8 cellular contexts compared by ENCODE assay signal in the genomic region with DNA sequence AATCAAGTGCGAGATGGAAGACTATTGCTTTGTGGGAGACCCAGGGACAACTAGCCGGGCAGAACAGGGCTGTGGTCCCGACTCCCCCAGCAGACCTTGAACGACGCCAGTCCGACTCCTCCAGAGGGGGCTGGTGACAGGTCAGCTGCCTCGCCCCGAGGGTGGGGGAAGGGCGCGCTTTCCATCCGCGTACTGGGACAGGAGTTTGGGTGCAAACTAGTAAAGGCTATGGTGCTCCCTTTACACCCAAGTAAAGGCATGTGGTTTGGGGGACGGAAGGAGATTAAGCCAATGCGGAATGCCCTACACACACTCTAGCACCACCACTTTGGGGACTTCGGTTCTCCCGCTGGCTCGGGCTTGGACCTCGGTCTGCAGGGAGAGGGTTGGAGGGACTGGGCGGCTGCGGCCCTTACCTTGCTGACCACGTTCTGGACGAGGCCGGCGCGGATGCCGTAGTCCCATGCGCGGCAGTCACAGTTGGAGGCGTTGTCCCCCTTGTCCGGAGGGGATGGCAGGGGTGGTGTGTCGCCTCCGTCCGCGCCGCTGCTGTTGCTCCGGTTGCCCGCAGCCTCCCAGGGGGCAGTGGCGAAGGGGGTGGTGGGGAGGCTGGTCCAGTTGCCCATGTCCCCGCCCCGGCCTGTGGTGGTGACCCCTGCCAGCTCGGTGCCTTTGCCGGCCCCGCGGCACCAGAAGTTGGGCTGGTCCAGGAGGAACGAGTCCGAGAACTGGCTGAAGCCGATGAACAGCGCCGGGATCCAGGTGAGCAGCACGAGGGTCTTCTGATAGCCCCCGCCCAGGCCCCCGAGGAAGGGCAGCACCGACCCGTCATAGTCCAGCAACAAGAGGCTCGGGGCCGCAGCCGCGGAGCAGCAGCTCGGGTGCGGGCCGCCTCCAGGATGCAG. TPM values are rescaled to one million over a fixed set of nuclear protein-coding genes. Genes with fewer than 3 reads are reported as not detected.
DNase-seq lines count a peak whose midpoint lies in the region; ATAC-seq and TF ChIP-seq lines count a peak whose summit lies in the region.

No MANE protein-coding gene starts in this region.

- DNase-seq in activated effector memory CD4-positive, alpha-beta T cell treated with anti-CD3 and anti-CD28 coated beads, Interleukin-2, amount 50 U/mL, for 16 hours, result peak; percentile 72
- DNase-seq in activated effector memory CD4-positive, alpha-beta T cell treated with Interleukin-2 at 50 U/mL for 16 hours, result no peak
- peak; percentile 70 for DNase-seq in activated CD4-positive, alpha-beta T cell treated with anti-CD3 and anti-CD28 coated beads, Interleukin-2, amount 10 ng/mL, durations not matched to agents 24 days and 14 days
- peak in 40 of 42 donors; percentile 39 to 84 (median 68) for DNase-seq in head of caudate nucleus
- peak; percentile 48 to 69 for DNase-seq in psoas muscle

- H3K9me3 Mint-ChIP-seq in activated CD4-positive, alpha-beta T cell treated with anti-CD3 and anti-CD28 coated beads, Interleukin-2, amount 10 ng/mL, durations not matched to agents 24 days and 14 days, result no peaks in the 10 kb centered on the region

- H3K27ac Mint-ChIP-seq in activated CD4-positive, alpha-beta T cell treated with anti-CD3 and anti-CD28 coated beads, Interleukin-2, amount 10 ng/mL, durations not matched to agents 24 days and 14 days, result no peak overlapping the region

- no peak for TF ChIP-seq CTCF in psoas muscle (IDR thresholded peaks at IDR 0.05)

- peaks cover 5% of the 10 kb centered on the region for H3K4me1 Mint-ChIP-seq in activated CD4-positive, alpha-beta T cell treated with anti-CD3 and anti-CD28 coated beads, Interleukin-2, amount 10 ng/mL, durations not matched to agents 24 days and 14 days

- ATAC-seq in psoas muscle (peak; percentile 10 to 47 (median 19)), HG03457 (IDR thresholded peaks at IDR 0.05; ENCODE audit: unreplicated experiment) (no peak), HG02852 (IDR thresholded peaks at IDR 0.05; ENCODE audit: unreplicated experiment) (no peak)
- ATAC-seq in activated CD4-positive, CD25-positive, alpha-beta regulatory T cell treated with anti-CD3 and anti-CD28 coated beads, Interleukin-2, amount 50 U/mL, for 24 hours, result no peak

- peaks cover 14% of the 10 kb centered on the region for H3K4me1 ChIP-seq in psoas muscle

- peaks cover 41% of the 10 kb centered on the region for H3K27me3 Mint-ChIP-seq in activated CD4-positive, alpha-beta T cell treated with anti-CD3 and anti-CD28 coated beads, Interleukin-2, amount 10 ng/mL, durations not matched to agents 24 days and 14 days

- no peak overlapping the region for H3K4me3 Mint-ChIP-seq in activated CD4-positive, alpha-beta T cell treated with anti-CD3 and anti-CD28 coated beads, Interleukin-2, amount 10 ng/mL, durations not matched to agents 24 days and 14 days

- no peaks in the 10 kb centered on the region for H3K27me3 ChIP-seq in psoas muscle (ENCODE audit: insufficient read depth in 3 of 3, low read length in 2 of 3)

- intact Hi-C loops in activated CD4-positive, alpha-beta T cell treated with anti-CD3 and anti-CD28 coated beads, Interleukin-2, amount 10 ng/mL, durations not matched to agents 24 days and 14 days (cut with micrococcal nuclease), result loop anchor here (5.0 kb wide), 2 partner anchors 178 to 228 kb away; partner anchors contain the start of gene TUBB2B
- intact Hi-C loops in head of caudate nucleus (cut with DNase I) (loop anchor here (5.0 kb wide), 2 partner anchors 68 to 168 kb away; no protein-coding TSS in a partner anchor), psoas muscle (cut with DNase I) (loop anchor here (1.0 to 10.0 kb wide), 5 partner anchors 33 to 277 kb away; no protein-coding TSS in a partner anchor)

- no peaks in the 10 kb centered on the region for H3K36me3 ChIP-seq in psoas muscle (ENCODE audit: insufficient read depth in 1 of 2, low read depth in 1 of 2)

- H3K36me3 Mint-ChIP-seq in activated CD4-positive, alpha-beta T cell treated with anti-CD3 and anti-CD28 coated beads, Interleukin-2, amount 10 ng/mL, durations not matched to agents 24 days and 14 days (ENCODE audit: low read depth), result peaks cover 3% of the 10 kb centered on the region

- peak overlapping the region; percentile 78 for H3K4me3 ChIP-seq in psoas muscle

- H3K27ac ChIP-seq in psoas muscle, result peak overlapping the region; percentile 1

- WGBS in psoas muscle, 3 donors, result 2% methylated on average over 46 to 61 of the region's 61 CpGs

- H3K9me3 ChIP-seq in psoas muscle, result no peaks in the 10 kb centered on the region

RNA-seq across cellular contexts. Expression of gene SLC22A23, which starts 1.1 kb away (rescaled TPM):
- 0.07 and 0.12 TPM in 2 replicates for total RNA-seq in activated CD4-positive, alpha-beta T cell treated with anti-CD3 and anti-CD28 coated beads, Interleukin-2, amount 10 ng/mL, durations not matched to agents 24 days and 14 days
- total RNA-seq in psoas muscle, result 10 to 100 TPM in 3 of 4 donors, 1 to 10 TPM in 1; 8.7 to 13.7 (median 13.2) TPM
- 1 to 10 TPM; 4.6 to 7.8 (median 5.1) TPM for polyA plus RNA-seq in psoas muscle

Comparison
In these comparisons a context has a peak if more than half of its experiments do, and no peak if none do; other contexts are left out.
1. ATAC-seq: peak in psoas muscle (4 of 4); none in HG03457 (single experiment), HG02852 (single experiment) and activated CD4-positive, CD25-positive, alpha-beta regulatory T cell treated with anti-CD3 and anti-CD28 coated beads, Interleukin-2, amount 50 U/mL, for 24 hours (0 of 2).